ENCODE assay signal across 15 cellular contexts in the genomic region with DNA sequence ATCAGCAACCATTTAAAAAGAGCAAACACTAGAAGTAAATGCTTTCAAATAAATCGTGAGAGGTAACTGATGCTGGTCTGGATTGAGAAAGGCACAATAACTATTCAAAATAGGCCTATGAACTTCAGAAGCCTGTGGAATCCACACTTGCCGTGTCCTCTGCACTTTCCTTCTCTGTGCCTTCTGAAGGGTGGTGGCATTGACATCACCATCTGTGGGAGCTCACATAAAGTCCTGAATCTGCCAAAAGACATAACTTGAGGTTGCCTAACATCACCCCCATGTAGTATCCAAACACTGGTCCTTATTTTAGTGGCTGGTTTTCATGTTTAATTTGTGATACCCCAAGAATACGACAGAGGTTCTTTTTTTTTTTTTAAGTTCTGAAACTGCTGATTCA. TPM values are rescaled to one million over a fixed set of nuclear protein-coding genes. Genes with fewer than 3 reads are reported as not detected.
DNase-seq lines count a peak whose midpoint lies in the region; ATAC-seq and TF ChIP-seq lines count a peak whose summit lies in the region.
"Had no signal": no experiment of that assay in that cellular context is flagged by ENCODE, and none has a peak within 500 bp of the region (broad histone marks: within the 10 kb centered on the region; RNA-seq: fewer than 3 reads in every experiment).

No MANE protein-coding gene starts in this region.

- H3K4me3 ChIP-seq in GM23248, result no peak overlapping the region
- H3K4me3 ChIP-seq: adrenal gland had no signal

- in situ Hi-C loops in GM23248 (cut with MboI), result no loop called here

- peaks cover 37% of the 10 kb centered on the region for H3K4me1 ChIP-seq in GM23248 (ENCODE audit: insufficient read depth)

- H3K27me3 ChIP-seq in CD4-positive, alpha-beta T cell (ENCODE audit: control insufficient read depth, insufficient read depth, low read length), result no peaks in the 10 kb centered on the region
- H3K27me3 ChIP-seq in GM23248 (replicated peaks; ENCODE audit: insufficient read depth), result no peaks in the 10 kb centered on the region
- H3K27me3 ChIP-seq: adrenal gland, BE2C had no signal

- H3K4me3 Mint-ChIP-seq in CD4-positive, alpha-beta T cell, result no peak overlapping the region
- H3K4me3 Mint-ChIP-seq in activated naive CD8-positive, alpha-beta T cell treated with anti-CD3 and anti-CD28 coated beads, Interleukin-2, amount 10 ng/mL, durations not matched to agents 7 days and 5 days, result no peak overlapping the region
- peak overlapping the region; percentile 55 for H3K4me3 Mint-ChIP-seq in natural killer cell

- H3K79me2 ChIP-seq in GM23248 (ENCODE audit: insufficient read depth), result peaks cover 12% of the 10 kb centered on the region; the same call in 1 of the 2 replicates

- CTCF ChIA-PET in CD4-positive, alpha-beta T cell (lab: Charles Lee), result interaction anchor here (1.3 to 1.5 kb wide), 2 partner anchors 59 to 70 kb away, joined by 3 to 5 read pairs; no protein-coding TSS in a partner anchor

- POLR2A ChIA-PET in CD4-positive, alpha-beta T cell (lab: Charles Lee), result interaction anchor here (1.5 to 20.0 kb wide), 5 partner anchors 19 to 65 kb away, joined by 5 to 645 read pairs (median 69); a partner anchor contains a TSS
- POLR2A ChIA-PET in activated naive CD8-positive, alpha-beta T cell treated with anti-CD3 and anti-CD28 coated beads, Interleukin-2, amount 10 ng/mL, durations not matched to agents 7 days and 5 days (lab: Charles Lee), result interaction anchor here (0.6 to 4.9 kb wide), 4 partner anchors 20 to 49 kb away, joined by 3 to 32 read pairs (median 8); no protein-coding TSS in a partner anchor

- H3K4me1 Mint-ChIP-seq in CD4-positive, alpha-beta T cell (ENCODE audit: low read depth), result peaks cover 93% of the 10 kb centered on the region
- peaks cover 80% of the 10 kb centered on the region for H3K4me1 Mint-ChIP-seq in activated naive CD8-positive, alpha-beta T cell treated with anti-CD3 and anti-CD28 coated beads, Interleukin-2, amount 10 ng/mL, durations not matched to agents 7 days and 5 days
- H3K4me1 Mint-ChIP-seq in natural killer cell, result peaks cover 96 to 97% of the 10 kb centered on the region in 2 donors

- H3K27ac ChIP-seq in CD4-positive, alpha-beta T cell (ENCODE audit: low read depth, low read length), result no peak overlapping the region
- H3K27ac ChIP-seq in KOPT-K1 (ENCODE audit: low read depth, low read length, poor library complexity, severe bottlenecking), result peak overlapping the region; percentile 98
- H3K27ac ChIP-seq in GM23248, result no peak overlapping the region
- H3K27ac ChIP-seq: RWPE1 had no signal

- DNase-seq in CD4-positive, alpha-beta T cell, result no peak
- DNase-seq in activated naive CD8-positive, alpha-beta T cell treated with anti-CD3 and anti-CD28 coated beads, Interleukin-2, amount 10 ng/mL, durations not matched to agents 7 days and 5 days, result no peak
- DNase-seq in natural killer cell (no peak), GM23248 (no peak), NCI-H187 (lab: John Stamatoyannopoulos, UW) (no peak)
- DNase-seq: BE2C; kidney; NCI-H1694 treated with DMSO at 0.1 percent for 48 hours; NCI-H748 treated with DMSO at 0.1 percent for 48 hours; stimulated activated CD4-positive, alpha-beta T cell treated with anti-CD3 and anti-CD28 coated beads, Interleukin-15, amount 100 ng/mL, for 24 hours had no signal

- H3K36me3 Mint-ChIP-seq in CD4-positive, alpha-beta T cell (ENCODE audit: low read depth), result peaks cover 55% of the 10 kb centered on the region
- H3K36me3 Mint-ChIP-seq in activated naive CD8-positive, alpha-beta T cell treated with anti-CD3 and anti-CD28 coated beads, Interleukin-2, amount 10 ng/mL, durations not matched to agents 7 days and 5 days, result peaks cover 51% of the 10 kb centered on the region
- peaks cover 9% of the 10 kb centered on the region for H3K36me3 Mint-ChIP-seq in natural killer cell

- peaks cover 28% of the 10 kb centered on the region for H3F3A ChIP-seq in GM23248 (ENCODE audit: insufficient read depth)

- H3K9me2 ChIP-seq in GM23248 (ENCODE audit: insufficient read depth), result no peaks in the 10 kb centered on the region

- TF ChIP-seq CTCF in CD4-positive, alpha-beta T cell (IDR thresholded peaks at IDR 0.05), result no peak
- TF ChIP-seq CTCF in natural killer cell (IDR thresholded peaks at IDR 0.05), result no peak

- H3K27me3 Mint-ChIP-seq in CD4-positive, alpha-beta T cell, result no peaks in the 10 kb centered on the region
- H3K27me3 Mint-ChIP-seq in activated naive CD8-positive, alpha-beta T cell treated with anti-CD3 and anti-CD28 coated beads, Interleukin-2, amount 10 ng/mL, durations not matched to agents 7 days and 5 days, result no peaks in the 10 kb centered on the region
- H3K27me3 Mint-ChIP-seq in natural killer cell (ENCODE audit: low read depth in 2 of 2), result no peaks in the 10 kb centered on the region
- H3K27me3 Mint-ChIP-seq: progenitor cell of endocrine pancreas had no signal

- no peaks in the 10 kb centered on the region for H3K9me3 ChIP-seq in CD4-positive, alpha-beta T cell (ENCODE audit: control insufficient read depth, low read length)
- H3K9me3 ChIP-seq in KOPT-K1 (ENCODE audit: insufficient read depth, low read length, poor library complexity, severe bottlenecking) (no peaks in the 10 kb centered on the region), GM23248 (ENCODE audit: low read depth) (no peaks in the 10 kb centered on the region)
- H3K9me3 ChIP-seq: adrenal gland, BE2C had no signal

- H3K4me2 ChIP-seq in GM23248 (ENCODE audit: unreplicated experiment), result no peak overlapping the region

- no peaks in the 10 kb centered on the region for H3K9me3 Mint-ChIP-seq in CD4-positive, alpha-beta T cell
- H3K9me3 Mint-ChIP-seq in activated naive CD8-positive, alpha-beta T cell treated with anti-CD3 and anti-CD28 coated beads, Interleukin-2, amount 10 ng/mL, durations not matched to agents 7 days and 5 days, result no peaks in the 10 kb centered on the region
- no peaks in the 10 kb centered on the region for H3K9me3 Mint-ChIP-seq in natural killer cell

- no peaks in the 10 kb centered on the region for H4K20me1 ChIP-seq in GM23248 (ENCODE audit: insufficient read depth)

- no peak overlapping the region for H3K9ac ChIP-seq in GM23248

- intact Hi-C loops in CD4-positive, alpha-beta T cell (cut with DNase I, micrococcal nuclease), result no loop called here
- intact Hi-C loops in natural killer cell (cut with micrococcal nuclease), result no loop called here

- H3K36me3 ChIP-seq in KOPT-K1 (ENCODE audit: insufficient read depth, low read length) (peaks cover 91% of the 10 kb centered on the region), GM23248 (ENCODE audit: low read depth) (no peaks in the 10 kb centered on the region)
- H3K36me3 ChIP-seq: adrenal gland, BE2C had no signal

- no peak overlapping the region for H2AFZ ChIP-seq in GM23248

- no peak for ATAC-seq in CD4-positive, alpha-beta T cell (ENCODE audit: poor library complexity)
- no peak for ATAC-seq in activated naive CD8-positive, alpha-beta T cell treated with anti-CD3 and anti-CD28 coated beads, Interleukin-2, amount 10 ng/mL, durations not matched to agents 7 days and 5 days (ENCODE audit: low read depth)
- ATAC-seq in natural killer cell, result no peak
- no peak for ATAC-seq in GM18858 (IDR thresholded peaks at IDR 0.05; ENCODE audit: unreplicated experiment)

- WGBS in GM23248 (ENCODE audit: low coverage in 1 of 2, low lambda C conversion rate in 2 of 2, missing lambda C conversion rate in 2 of 2), 2 experiments, result 65 to 80% methylated on average over 3 of the region's 3 CpGs

- H3K27ac Mint-ChIP-seq in CD4-positive, alpha-beta T cell, result peak overlapping the region; percentile 93
- H3K27ac Mint-ChIP-seq in activated naive CD8-positive, alpha-beta T cell treated with anti-CD3 and anti-CD28 coated beads, Interleukin-2, amount 10 ng/mL, durations not matched to agents 7 days and 5 days, result peak overlapping the region; percentile 70
- H3K27ac Mint-ChIP-seq in natural killer cell, result peak overlapping the region; percentile 99 to 100
- H3K27ac Mint-ChIP-seq: progenitor cell of endocrine pancreas had no signal

RNA-seq across cellular contexts. Expression of a gene that starts 59.8 kb away (rescaled TPM):
- 1,000 to 10,000 TPM; 1,212 to 1,234 TPM for total RNA-seq in CD4-positive, alpha-beta T cell
- total RNA-seq in activated naive CD8-positive, alpha-beta T cell treated with anti-CD3 and anti-CD28 coated beads, Interleukin-2, amount 10 ng/mL, durations not matched to agents 7 days and 5 days, result 100 to 1,000 TPM; 228 to 238 TPM
- total RNA-seq in natural killer cell, result 1,000 to 10,000 TPM; 1,190 to 1,513 (median 1,282) TPM
- total RNA-seq in GM23248 (2014; rRNA removed; shearing (Covaris generic)), result 6.2 and 10.4 TPM in 2 replicates
- polyA plus RNA-seq in GM23248 (2016; fragmentation: Nextera tagmentation; extraction: Ambion mirVana), result 21.7 and 22.2 TPM in 2 replicates

Comparison
In these comparisons a context has a peak if more than half of its experiments do, and no peak if none do; other contexts are left out.
1. RNA of a gene that starts 59.8 kb away (total RNA-seq): 1,190 to 1,513 TPM in natural killer cell, 1,212 to 1,234 TPM in CD4-positive, alpha-beta T cell and 228 to 238 TPM in activated naive CD8-positive, alpha-beta T cell treated with anti-CD3 and anti-CD28 coated beads, Interleukin-2, amount 10 ng/mL, durations not matched to agents 7 days and 5 days; 6.2 to 10.4 TPM in GM23248; every median in the first group is over 10 times any median in the second.
2. Peak in every context shown above with its lines, with median percentiles within 50 percentile points of each other: H3K27ac Mint-ChIP-seq.